In the genomic region with DNA sequence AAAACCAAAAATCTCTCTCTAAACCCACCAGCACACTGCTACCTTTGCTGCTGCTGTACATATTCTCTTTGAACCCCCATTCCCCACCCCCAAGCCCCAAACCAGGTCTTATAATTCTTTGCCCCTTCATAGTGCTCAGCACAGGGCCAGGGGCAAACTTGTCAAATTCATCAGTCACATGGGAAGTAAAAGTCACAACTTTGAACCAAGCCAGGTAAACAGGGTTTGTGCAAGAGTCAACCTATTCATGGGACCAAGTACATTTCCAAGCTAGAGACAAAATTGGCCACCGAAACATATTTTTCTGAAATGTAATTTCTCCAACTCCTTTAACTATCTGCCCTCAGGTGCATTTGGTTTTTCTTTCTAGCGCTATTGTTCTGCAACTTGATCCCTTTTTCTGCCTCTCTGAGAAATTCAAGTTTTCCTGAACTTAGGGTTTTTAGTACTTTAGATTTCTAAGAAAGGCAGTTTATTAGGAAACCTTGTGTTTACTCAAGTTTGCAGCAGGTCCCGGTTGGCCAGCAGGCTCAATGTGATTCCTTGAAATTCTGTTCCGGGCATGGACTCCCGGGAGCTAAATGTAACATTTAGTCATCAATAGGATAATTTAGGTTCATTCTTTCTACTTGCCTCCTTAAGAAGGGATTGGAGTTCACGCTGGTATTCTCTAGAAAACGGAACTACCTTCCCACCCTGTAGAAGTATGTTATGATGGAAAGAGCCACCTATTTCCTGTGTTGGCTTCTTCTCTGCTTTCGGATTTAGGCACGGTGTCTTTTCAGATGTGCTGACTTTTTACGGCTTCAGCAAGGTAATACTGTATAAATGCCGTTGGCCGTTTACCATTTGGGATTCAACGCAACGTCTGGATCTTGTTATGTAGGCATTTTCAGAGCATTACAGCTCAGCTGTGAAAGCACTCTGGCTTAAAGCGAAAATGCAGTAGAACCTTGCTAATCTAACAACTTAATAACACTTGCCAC, we compare ENCODE assay signal across 10 cellular contexts.
DNase-seq lines count a peak whose midpoint lies in the region; ATAC-seq and TF ChIP-seq lines count a peak whose summit lies in the region.
"Had no signal": no experiment of that assay in that cellular context is flagged by ENCODE, and none has a peak within 500 bp of the region (broad histone marks: within the 10 kb centered on the region; RNA-seq: fewer than 3 reads in every experiment).

No MANE protein-coding gene starts in this region.

- peak overlapping the region; percentile 96 for H3K27ac Mint-ChIP-seq in activated CD4-positive, alpha-beta T cell treated with anti-CD3 and anti-CD28 coated beads for 36 hours
- peak overlapping the region; percentile 90 for H3K27ac Mint-ChIP-seq in activated CD4-positive, alpha-beta memory T cell treated with anti-CD3 and anti-CD28 coated beads for 36 hours

- H3K36me3 ChIP-seq in hepatocyte (replicated peaks; ENCODE audit: insufficient read depth, low read depth), result no peaks in the 10 kb centered on the region
- H3K36me3 ChIP-seq in tibial nerve, result no peaks in the 10 kb centered on the region

- H3K27ac ChIP-seq in hepatocyte, result no peak overlapping the region
- H3K27ac ChIP-seq in tibial nerve, result no peak overlapping the region

- no peaks in the 10 kb centered on the region for H3K27me3 ChIP-seq in hepatocyte
- H3K27me3 ChIP-seq in tibial nerve, result no peaks in the 10 kb centered on the region

- H3K36me3 Mint-ChIP-seq in activated CD4-positive, alpha-beta T cell treated with anti-CD3 and anti-CD28 coated beads for 36 hours (ENCODE audit: low read depth), result peaks cover 13% of the 10 kb centered on the region
- H3K36me3 Mint-ChIP-seq in activated CD4-positive, alpha-beta memory T cell treated with anti-CD3 and anti-CD28 coated beads for 36 hours, result peaks cover 1% of the 10 kb centered on the region

- H2AFZ ChIP-seq in hepatocyte, result no peak overlapping the region

- H3K9me2 ChIP-seq in hepatocyte (replicated peaks; ENCODE audit: insufficient read depth), result no peaks in the 10 kb centered on the region

- ATAC-seq in activated CD4-positive, alpha-beta T cell treated with anti-CD3 and anti-CD28 coated beads for 36 hours, result peak; percentile 50
- no peak for ATAC-seq in GM21390 (IDR thresholded peaks at IDR 0.05; ENCODE audit: unreplicated experiment)

- POLR2A ChIA-PET in activated CD4-positive, alpha-beta T cell treated with anti-CD3 and anti-CD28 coated beads for 36 hours (lab: Charles Lee), result no interaction called here
- POLR2A ChIA-PET in activated CD4-positive, alpha-beta memory T cell treated with anti-CD3 and anti-CD28 coated beads for 36 hours (lab: Charles Lee), result no interaction called here

- H3K4me1 Mint-ChIP-seq in activated CD4-positive, alpha-beta T cell treated with anti-CD3 and anti-CD28 coated beads for 36 hours, result peaks cover 86% of the 10 kb centered on the region
- H3K4me1 Mint-ChIP-seq in activated CD4-positive, alpha-beta memory T cell treated with anti-CD3 and anti-CD28 coated beads for 36 hours (ENCODE audit: low read depth), result peaks cover 75% of the 10 kb centered on the region

- H3K27me3 Mint-ChIP-seq in activated CD4-positive, alpha-beta T cell treated with anti-CD3 and anti-CD28 coated beads for 36 hours, result no peaks in the 10 kb centered on the region
- no peaks in the 10 kb centered on the region for H3K27me3 Mint-ChIP-seq in activated CD4-positive, alpha-beta memory T cell treated with anti-CD3 and anti-CD28 coated beads for 36 hours

- H3K9me3 Mint-ChIP-seq in activated CD4-positive, alpha-beta T cell treated with anti-CD3 and anti-CD28 coated beads for 36 hours (ENCODE audit: low read depth), result peaks cover 3% of the 10 kb centered on the region
- peaks cover 2% of the 10 kb centered on the region for H3K9me3 Mint-ChIP-seq in activated CD4-positive, alpha-beta memory T cell treated with anti-CD3 and anti-CD28 coated beads for 36 hours

- intact Hi-C loops in activated CD4-positive, alpha-beta T cell treated with anti-CD3 and anti-CD28 coated beads for 36 hours (cut with DNase I, micrococcal nuclease), result loop anchor here (1.0 to 5.0 kb wide), 3 partner anchors 82 to 295 kb away; no protein-coding TSS in a partner anchor
- intact Hi-C loops in activated CD4-positive, alpha-beta memory T cell treated with anti-CD3 and anti-CD28 coated beads for 36 hours (cut with micrococcal nuclease), result loop anchor here (5.0 kb wide), 1 partner anchor 43 kb away; no protein-coding TSS in a partner anchor

- no peaks in the 10 kb centered on the region for H4K20me1 ChIP-seq in hepatocyte (ENCODE audit: insufficient read depth, poor library complexity, severe bottlenecking)

- H3K4me3 ChIP-seq in hepatocyte (no peak overlapping the region), tibial nerve (peak overlapping the region in 1 of 4 donors; percentile 2)

- no peaks in the 10 kb centered on the region for H3K9me3 ChIP-seq in hepatocyte (ENCODE audit: low read depth)
- no peaks in the 10 kb centered on the region for H3K9me3 ChIP-seq in tibial nerve

- DNase-seq in activated CD4-positive, alpha-beta T cell treated with anti-CD3 and anti-CD28 coated beads for 36 hours, result peak; percentile 16
- no peak for DNase-seq in activated CD4-positive, alpha-beta T cell treated with anti-CD3 and anti-CD28 coated beads for 48 hours
- DNase-seq in activated CD4-positive, alpha-beta memory T cell treated with anti-CD3 and anti-CD28 coated beads for 36 hours, result peak; percentile 35
- no peak for DNase-seq in hepatocyte (ENCODE audit: low spot score)
- DNase-seq in stromal cell of bone marrow (ENCODE audit: low read depth), result peak; percentile 36
- no peak for DNase-seq in tibial nerve (ENCODE audit: low spot score in 2 of 2)
- DNase-seq in NCI-H526 treated with DMSO at 0.1 percent for 48 hours (lab: John Stamatoyannopoulos, UW), result no peak
- DNase-seq: ACHN, amygdala had no signal

- no peaks in the 10 kb centered on the region for H3K79me2 ChIP-seq in hepatocyte

- TF ChIP-seq CTCF in hepatocyte (IDR thresholded peaks at IDR 0.05; ENCODE audit: poor library complexity) (no peak), tibial nerve (IDR thresholded peaks at IDR 0.05) (no peak)

- peak overlapping the region; percentile 72 for H3K4me3 Mint-ChIP-seq in activated CD4-positive, alpha-beta T cell treated with anti-CD3 and anti-CD28 coated beads for 36 hours
- H3K4me3 Mint-ChIP-seq in activated CD4-positive, alpha-beta memory T cell treated with anti-CD3 and anti-CD28 coated beads for 36 hours, result peak overlapping the region; percentile 76

- H3K4me2 ChIP-seq in hepatocyte, result peak overlapping the region; percentile 61

- H3K4me1 ChIP-seq in hepatocyte (ENCODE audit: insufficient read depth) (peaks cover 9% of the 10 kb centered on the region), tibial nerve (peaks cover 0 to 25% (median 7%) of the 10 kb centered on the region in 4 donors)

- WGBS in hepatocyte (ENCODE audit: low lambda C conversion rate, missing lambda C conversion rate), result 36% methylated on average over 15 of the region's 15 CpGs
- 54 to 56% methylated on average over 15 of the region's 15 CpGs for WGBS in tibial nerve, 2 donors

- no peak for TF ChIP-seq POLR2A in tibial nerve (IDR thresholded peaks at IDR 0.05)

- CTCF ChIA-PET in activated CD4-positive, alpha-beta T cell treated with anti-CD3 and anti-CD28 coated beads for 36 hours (lab: Charles Lee), result interaction anchor here (1.4 to 1.9 kb wide), 2 partner anchors 22 to 27 kb away, joined by 4 to 5 read pairs; no protein-coding TSS in a partner anchor
- CTCF ChIA-PET in activated CD4-positive, alpha-beta memory T cell treated with anti-CD3 and anti-CD28 coated beads for 36 hours (lab: Charles Lee), result no interaction called here

- no peak for TF ChIP-seq EP300 in tibial nerve (IDR thresholded peaks at IDR 0.05)

Comparison
In these comparisons a context has a peak if more than half of its experiments do, and no peak if none do; other contexts are left out.
1. DNase-seq: peak in activated CD4-positive, alpha-beta T cell treated with anti-CD3 and anti-CD28 coated beads for 36 hours (single experiment), activated CD4-positive, alpha-beta memory T cell treated with anti-CD3 and anti-CD28 coated beads for 36 hours (single experiment) and stromal cell of bone marrow (single experiment); none in activated CD4-positive, alpha-beta T cell treated with anti-CD3 and anti-CD28 coated beads for 48 hours (single experiment), hepatocyte (single experiment), tibial nerve (0 of 2) and NCI-H526 treated with DMSO at 0.1 percent for 48 hours (single experiment).